9 cellular contexts compared by ENCODE assay signal in the genomic region with DNA sequence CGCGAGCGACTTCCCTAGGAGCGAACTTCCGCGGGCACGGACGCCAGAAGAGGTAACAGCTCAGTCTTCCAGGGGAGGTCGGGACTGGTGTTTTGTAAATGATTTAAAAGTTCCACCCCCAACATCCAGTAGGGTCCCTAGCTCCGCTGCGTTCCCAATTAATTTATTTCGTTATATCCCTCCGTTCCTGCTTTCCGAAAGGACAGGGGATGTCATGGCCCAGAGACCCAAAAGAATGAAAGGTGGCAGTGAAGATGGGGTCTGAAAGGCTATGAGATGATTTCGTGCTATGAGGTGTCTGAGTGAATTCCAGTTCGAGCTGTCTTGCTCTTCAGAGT. TPM values are rescaled to one million over a fixed set of nuclear protein-coding genes. Genes with fewer than 3 reads are reported as not detected.
DNase-seq lines count a peak whose midpoint lies in the region; ATAC-seq lines count a peak whose summit lies in the region.
"Had no signal": no experiment of that assay in that cellular context is flagged by ENCODE, and none has a peak within 500 bp of the region (broad histone marks: within the 10 kb centered on the region; RNA-seq: fewer than 3 reads in every experiment).

No MANE protein-coding gene starts in this region.

- no peak overlapping the region for H3K27ac Mint-ChIP-seq in activated CD4-positive, alpha-beta T cell treated with anti-CD3 and anti-CD28 coated beads for 36 hours
- no peak overlapping the region for H3K27ac Mint-ChIP-seq in activated naive CD8-positive, alpha-beta T cell treated with anti-CD3 and anti-CD28 coated beads for 36 hours
- no peak overlapping the region for H3K27ac Mint-ChIP-seq in stimulated activated memory B cell treated with anti-CD40 and anti-IgM and Interleukin-4, amounts not matched to agents 10 μg/mL and 1 μg/mL and 100 μg/mL, for 72 hours

- peak overlapping the region; percentile 49 for H3K4me3 Mint-ChIP-seq in activated CD4-positive, alpha-beta T cell treated with anti-CD3 and anti-CD28 coated beads for 36 hours
- H3K4me3 Mint-ChIP-seq in activated naive CD8-positive, alpha-beta T cell treated with anti-CD3 and anti-CD28 coated beads for 36 hours = peak overlapping the region; percentile 60
- peak overlapping the region; percentile 29 for H3K4me3 Mint-ChIP-seq in stimulated activated memory B cell treated with anti-CD40 and anti-IgM and Interleukin-4, amounts not matched to agents 10 μg/mL and 1 μg/mL and 100 μg/mL, for 72 hours

- H3K4me1 ChIP-seq in iPS-15b (ENCODE audit: control insufficient read depth, insufficient read depth, low read length) = peaks cover 12% of the 10 kb centered on the region

- CTCF ChIA-PET in activated CD4-positive, alpha-beta T cell treated with anti-CD3 and anti-CD28 coated beads for 36 hours (lab: Charles Lee) = no interaction called here

- H3K4me1 Mint-ChIP-seq in activated CD4-positive, alpha-beta T cell treated with anti-CD3 and anti-CD28 coated beads for 36 hours = peaks cover 13% of the 10 kb centered on the region
- peaks cover 9% of the 10 kb centered on the region for H3K4me1 Mint-ChIP-seq in activated naive CD8-positive, alpha-beta T cell treated with anti-CD3 and anti-CD28 coated beads for 36 hours
- H3K4me1 Mint-ChIP-seq in stimulated activated memory B cell treated with anti-CD40 and anti-IgM and Interleukin-4, amounts not matched to agents 10 μg/mL and 1 μg/mL and 100 μg/mL, for 72 hours = no peaks in the 10 kb centered on the region

- intact Hi-C loops in activated CD4-positive, alpha-beta T cell treated with anti-CD3 and anti-CD28 coated beads for 36 hours (cut with DNase I, micrococcal nuclease) = no loop called here

- no peak for DNase-seq in activated CD4-positive, alpha-beta T cell treated with anti-CD3 and anti-CD28 coated beads for 36 hours
- no peak for DNase-seq in activated CD4-positive, alpha-beta T cell treated with anti-CD3 and anti-CD28 coated beads for 4 hours
- no peak for DNase-seq in activated naive CD8-positive, alpha-beta T cell treated with anti-CD3 and anti-CD28 coated beads for 36 hours
- DNase-seq in hypothalamus (lab: John Stamatoyannopoulos, UW) = no peak
- DNase-seq: NCI-H187 treated with DMSO at 0.1 percent for 48 hours had no signal

- ATAC-seq in activated CD4-positive, alpha-beta T cell treated with anti-CD3 and anti-CD28 coated beads for 36 hours = no peak
- no peak for ATAC-seq in stimulated activated memory B cell treated with anti-CD40 and anti-IgM and Interleukin-4, amounts not matched to agents 10 μg/mL and 1 μg/mL and 100 μg/mL, for 72 hours
- ATAC-seq in GM21717 (IDR thresholded peaks at IDR 0.05; ENCODE audit: unreplicated experiment) (no peak), HG03432 (IDR thresholded peaks at IDR 0.05; ENCODE audit: unreplicated experiment) (no peak)

- no peaks in the 10 kb centered on the region for H3K36me3 ChIP-seq in iPS-15b (ENCODE audit: control insufficient read depth, insufficient read depth, low read length)

- H3K27me3 Mint-ChIP-seq in activated CD4-positive, alpha-beta T cell treated with anti-CD3 and anti-CD28 coated beads for 36 hours = peaks cover 57% of the 10 kb centered on the region
- peaks cover 71% of the 10 kb centered on the region for H3K27me3 Mint-ChIP-seq in activated naive CD8-positive, alpha-beta T cell treated with anti-CD3 and anti-CD28 coated beads for 36 hours
- peaks cover 69% of the 10 kb centered on the region for H3K27me3 Mint-ChIP-seq in stimulated activated memory B cell treated with anti-CD40 and anti-IgM and Interleukin-4, amounts not matched to agents 10 μg/mL and 1 μg/mL and 100 μg/mL, for 72 hours

- H3K36me3 Mint-ChIP-seq in activated CD4-positive, alpha-beta T cell treated with anti-CD3 and anti-CD28 coated beads for 36 hours (ENCODE audit: low read depth) = no peaks in the 10 kb centered on the region
- H3K36me3 Mint-ChIP-seq in activated naive CD8-positive, alpha-beta T cell treated with anti-CD3 and anti-CD28 coated beads for 36 hours = no peaks in the 10 kb centered on the region
- H3K36me3 Mint-ChIP-seq in stimulated activated memory B cell treated with anti-CD40 and anti-IgM and Interleukin-4, amounts not matched to agents 10 μg/mL and 1 μg/mL and 100 μg/mL, for 72 hours = no peaks in the 10 kb centered on the region

- H3K9me3 ChIP-seq in iPS-15b (ENCODE audit: control insufficient read depth, insufficient read depth, low read length) = no peaks in the 10 kb centered on the region

- peaks cover 63% of the 10 kb centered on the region for H3K27me3 ChIP-seq in iPS-15b (ENCODE audit: control insufficient read depth, insufficient read depth, low read length)

- no peaks in the 10 kb centered on the region for H3K9me3 Mint-ChIP-seq in activated CD4-positive, alpha-beta T cell treated with anti-CD3 and anti-CD28 coated beads for 36 hours (ENCODE audit: low read depth)
- H3K9me3 Mint-ChIP-seq in activated naive CD8-positive, alpha-beta T cell treated with anti-CD3 and anti-CD28 coated beads for 36 hours = no peaks in the 10 kb centered on the region
- no peaks in the 10 kb centered on the region for H3K9me3 Mint-ChIP-seq in stimulated activated memory B cell treated with anti-CD40 and anti-IgM and Interleukin-4, amounts not matched to agents 10 μg/mL and 1 μg/mL and 100 μg/mL, for 72 hours

- POLR2A ChIA-PET in activated CD4-positive, alpha-beta T cell treated with anti-CD3 and anti-CD28 coated beads for 36 hours (lab: Charles Lee) = no interaction called here

- no peak overlapping the region for H3K9ac ChIP-seq in iPS-15b (ENCODE audit: low read depth, low read length)

- peak overlapping the region; percentile 49 for H3K4me3 ChIP-seq in iPS-15b (ENCODE audit: low read depth, low read length)

RNA-seq across cellular contexts. Expression of gene SMIM43, which starts 0.4 kb away (rescaled TPM):
- total RNA-seq in activated CD4-positive, alpha-beta T cell treated with anti-CD3 and anti-CD28 coated beads for 36 hours = not detected
- not detected for total RNA-seq in activated naive CD8-positive, alpha-beta T cell treated with anti-CD3 and anti-CD28 coated beads for 36 hours

RNA-seq across cellular contexts. Expression of gene EXOSC9, which starts 35.8 kb away (rescaled TPM):
- total RNA-seq in activated CD4-positive, alpha-beta T cell treated with anti-CD3 and anti-CD28 coated beads for 36 hours = 10 to 100 TPM; 85.4 to 94.5 TPM
- 10 to 100 TPM; 96.1 to 97.4 TPM for total RNA-seq in activated naive CD8-positive, alpha-beta T cell treated with anti-CD3 and anti-CD28 coated beads for 36 hours

RNA-seq across cellular contexts. Expression of gene CCNA2, which starts 58.3 kb away (rescaled TPM):
- total RNA-seq in activated CD4-positive, alpha-beta T cell treated with anti-CD3 and anti-CD28 coated beads for 36 hours = 100 to 1,000 TPM; 113 to 118 TPM
- total RNA-seq in activated naive CD8-positive, alpha-beta T cell treated with anti-CD3 and anti-CD28 coated beads for 36 hours = 100 to 1,000 TPM; 127 to 128 TPM
